ENCODE assay signal across 8 cellular contexts in genomic region chr19:18251587-18252369, GRCh38. TPM values are rescaled to one million over a fixed set of nuclear protein-coding genes. Genes with fewer than 3 reads are reported as not detected.
DNase-seq lines count a peak whose midpoint lies in the region; ATAC-seq, FAIRE-seq and TF ChIP-seq lines count a peak whose summit lies in the region.

No MANE protein-coding gene starts in this region.

- H3K27ac Mint-ChIP-seq in stimulated activated naive CD8-positive, alpha-beta T cell treated with anti-CD3 and anti-CD28 coated beads, Interleukin-15, amount 100 ng/mL, for 72 hours: no peak overlapping the region

- peaks cover 13% of the 10 kb centered on the region for H3K27me3 ChIP-seq in fibroblast of lung (ENCODE audit: control insufficient read depth, insufficient read depth, low read length)
- H3K27me3 ChIP-seq in neural cell (ENCODE audit: insufficient read depth, low read depth, low read length): peaks cover 15% of the 10 kb centered on the region

- POLR2A ChIA-PET in OCI-LY7 (lab: Charles Lee): no interaction called here

- H3K36me3 ChIP-seq in OCI-LY7 (ENCODE audit: insufficient read depth, low read length): no peaks in the 10 kb centered on the region
- no peaks in the 10 kb centered on the region for H3K36me3 ChIP-seq in fibroblast of lung (ENCODE audit: control insufficient read depth, insufficient read depth, low read length)
- H3K36me3 ChIP-seq in neural cell (ENCODE audit: insufficient read depth, low read length): no peaks in the 10 kb centered on the region

- intact Hi-C loops in OCI-LY7 (cut with micrococcal nuclease; ENCODE audit: unreplicated experiment): loop anchor here (1.0 to 2.0 kb wide), 2 partner anchors 23 to 43 kb away; no protein-coding TSS in a partner anchor

- H3K9me2 ChIP-seq in OCI-LY7 (ENCODE audit: insufficient read depth, low read length): no peaks in the 10 kb centered on the region
- no peaks in the 10 kb centered on the region for H3K9me2 ChIP-seq in neural cell (ENCODE audit: insufficient read depth, low read length)

- TF ChIP-seq EP300 in neural cell (conservative IDR thresholded peaks at IDR 0.05; ENCODE audit: poor library complexity, severe bottlenecking): no peak

- no peaks in the 10 kb centered on the region for H3F3A ChIP-seq in neural cell (ENCODE audit: insufficient read depth, low read length, poor library complexity, severe bottlenecking)

- H3K4me3 Mint-ChIP-seq in stimulated activated naive CD8-positive, alpha-beta T cell treated with anti-CD3 and anti-CD28 coated beads, Interleukin-15, amount 100 ng/mL, for 72 hours: no peak overlapping the region

- FAIRE-seq in HTR-8/SVneo (lab: Jason Lieb, UNC): peak; percentile 71

- H3K79me2 ChIP-seq in OCI-LY7 (ENCODE audit: insufficient read depth, low read depth, low read length) (no peaks in the 10 kb centered on the region), fibroblast of lung (ENCODE audit: control insufficient read depth, insufficient read depth, low read length) (no peaks in the 10 kb centered on the region), neural cell (replicated peaks; ENCODE audit: insufficient read depth, low read length) (no peaks in the 10 kb centered on the region)

- no peak overlapping the region for H3K9ac ChIP-seq in fibroblast of lung (ENCODE audit: insufficient read depth, low read length)
- peak overlapping the region; percentile 22 for H3K9ac ChIP-seq in neural cell (ENCODE audit: low read length)

- no peaks in the 10 kb centered on the region for H3K9me3 Mint-ChIP-seq in stimulated activated naive CD8-positive, alpha-beta T cell treated with anti-CD3 and anti-CD28 coated beads, Interleukin-15, amount 100 ng/mL, for 72 hours

- H3K4me3 ChIP-seq in OCI-LY7 (ENCODE audit: low read depth, low read length, poor library complexity, severe bottlenecking) (no peak overlapping the region), fibroblast of lung (replicated peaks in 1 of 4; ENCODE audit: control extremely low read depth in 1 of 4, insufficient read depth in 1 of 4, low read depth in 3 of 4, low read length in 4 of 4) (no peak overlapping the region), neural cell (ENCODE audit: low read length) (no peak overlapping the region)

- H3K4me2 ChIP-seq in OCI-LY7 (ENCODE audit: low read length) (no peak overlapping the region), fibroblast of lung (ENCODE audit: extremely low read depth, insufficient read depth, low read length) (no peak overlapping the region), neural cell (ENCODE audit: low read length) (no peak overlapping the region)

- H2AFZ ChIP-seq in OCI-LY7 (ENCODE audit: low read length): no peak overlapping the region
- no peak overlapping the region for H2AFZ ChIP-seq in fibroblast of lung (ENCODE audit: low read length)
- H2AFZ ChIP-seq in neural cell (ENCODE audit: low read depth, low read length): no peak overlapping the region

- peak; percentile 34 for DNase-seq in CMK (ENCODE audit: low read depth)
- DNase-seq in HTR-8/SVneo (ENCODE audit: insufficient read length, low spot score): peak; percentile 79
- peak; percentile 74 for DNase-seq in OCI-LY7 (ENCODE audit: low spot score)
- DNase-seq in activated T-cell treated with anti-CD3 and anti-CD28 coated beads for 48 hours (ENCODE audit: low read depth): peak; percentile 73
- peak; percentile 45 to 66 for DNase-seq in fibroblast of lung (ENCODE audit: low read depth in 2 of 2)
- DNase-seq in stimulated activated naive CD8-positive, alpha-beta T cell treated with anti-CD3 and anti-CD28 coated beads, Interleukin-15, amount 100 ng/mL, for 72 hours: peak; percentile 77 to 80

- peak; percentile 97 for TF ChIP-seq RAD21 in neural cell (conservative IDR thresholded peaks at IDR 0.05)

- BruUV-seq in OCI-LY7 (replicated peaks; lab: Mats Ljungman, UMichigan): no TSS peak

- peak; percentile 89 for ATAC-seq in stimulated activated naive CD8-positive, alpha-beta T cell treated with anti-CD3 and anti-CD28 coated beads, Interleukin-15, amount 100 ng/mL, for 72 hours
- ATAC-seq in HG03571 (IDR thresholded peaks at IDR 0.05; ENCODE audit: unreplicated experiment): no peak

- H3K4me1 Mint-ChIP-seq in stimulated activated naive CD8-positive, alpha-beta T cell treated with anti-CD3 and anti-CD28 coated beads, Interleukin-15, amount 100 ng/mL, for 72 hours: peaks cover 11% of the 10 kb centered on the region

- H3K27ac ChIP-seq in OCI-LY7 (ENCODE audit: low read depth, low read length, poor library complexity, severe bottlenecking): no peak overlapping the region
- H3K27ac ChIP-seq in fibroblast of lung (ENCODE audit: insufficient read depth, low read length): no peak overlapping the region
- H3K27ac ChIP-seq in neural cell (ENCODE audit: low read length): no peak overlapping the region

- CTCF ChIA-PET in OCI-LY7 (lab: Charles Lee; ENCODE audit: unreplicated experiment): interaction anchor here (0.9 to 1.6 kb wide), 2 partner anchors 43 to 59 kb away, joined by 4 to 6 read pairs; partner anchors contain the start of gene MPV17L2

- H3K27me3 Mint-ChIP-seq in stimulated activated naive CD8-positive, alpha-beta T cell treated with anti-CD3 and anti-CD28 coated beads, Interleukin-15, amount 100 ng/mL, for 72 hours: peaks cover 53% of the 10 kb centered on the region

- H3K4me1 ChIP-seq in OCI-LY7 (ENCODE audit: insufficient read depth, low read length, poor library complexity, severe bottlenecking) (peaks cover 24% of the 10 kb centered on the region), fibroblast of lung (ENCODE audit: control insufficient read depth, extremely low read depth, insufficient read depth, low read length) (no peaks in the 10 kb centered on the region)

- H3K9me3 ChIP-seq in OCI-LY7 (ENCODE audit: low read length) (no peaks in the 10 kb centered on the region), fibroblast of lung (ENCODE audit: control insufficient read depth, insufficient read depth, low read depth, low read length) (no peaks in the 10 kb centered on the region), neural cell (ENCODE audit: low read length) (no peaks in the 10 kb centered on the region)

- H4K20me1 ChIP-seq in OCI-LY7 (ENCODE audit: insufficient read depth, low read length): no peaks in the 10 kb centered on the region
- no peaks in the 10 kb centered on the region for H4K20me1 ChIP-seq in fibroblast of lung (ENCODE audit: control insufficient read depth, extremely low read depth, insufficient read depth, low read length)
- no peaks in the 10 kb centered on the region for H4K20me1 ChIP-seq in neural cell (ENCODE audit: insufficient read depth)

- TF ChIP-seq CTCF in OCI-LY7 (conservative IDR thresholded peaks at IDR 0.05; ENCODE audit: low read length) (peak; percentile 99), fibroblast of lung (conservative IDR thresholded peaks at IDR 0.05 in 1 of 2, IDR thresholded peaks at IDR 0.05 in 1 of 2; ENCODE audit: low read depth in 1 of 2, low read length in 2 of 2) (peak; percentile 84 to 91), neural cell (IDR thresholded peaks at IDR 0.05; ENCODE audit: poor library complexity, severe bottlenecking) (peak; percentile 97)

TF ChIP-seq in neural cell, 6 proteins besides CTCF, POLR2A, EP300 and RAD21:
- TF ChIP-seq SMC3 (conservative IDR thresholded peaks at IDR 0.05; ENCODE audit: poor library complexity): peak; percentile 96
- no peak for TF ChIP-seq TAF1 (IDR thresholded peaks at IDR 0.05; ENCODE audit: low read depth)
- TF ChIP-seq MXI1 (conservative IDR thresholded peaks at IDR 0.05; ENCODE audit: poor library complexity, severe bottlenecking): no peak
- TF ChIP-seq POLR2AphosphoS5 (IDR thresholded peaks at IDR 0.05): no peak

RNA-seq across cellular contexts. Expression of gene IQCN, which starts 22.5 kb away (rescaled TPM):
- 0.38 and 3.7 TPM in 2 replicates for total RNA-seq in OCI-LY7 (2014; rRNA removed; shearing (Covaris generic))
- total RNA-seq in OCI-LY7 (2022): 1.1 and 2.6 TPM in 2 replicates
- total RNA-seq in fibroblast of lung: 0.51 and 0.83 TPM in 2 replicates
- polyA plus RNA-seq in fibroblast of lung: 0.27 and 0.79 TPM in 2 replicates
- 0.23 and 1.1 TPM in 2 replicates for polyA plus RNA-seq in fibroblast of lung (2012)
- 3.5 and 7.5 TPM in 2 replicates for polyA minus RNA-seq in fibroblast of lung (ENCODE audit: low replicate concordance)
- polyA plus RNA-seq in neural cell: 2.5 and 3.7 TPM in 2 replicates
- 2.7 and 4.3 TPM in 2 replicates for polyA minus RNA-seq in neural cell

RNA-seq across cellular contexts. Expression of gene PDE4C, which starts 25.5 kb away (rescaled TPM):
- not detected in 2 replicates for total RNA-seq in OCI-LY7 (2014; rRNA removed; shearing (Covaris generic))
- total RNA-seq in OCI-LY7 (2022) (0.77 and 1.4 TPM in 2 replicates), fibroblast of lung (1.3 and 2.0 TPM in 2 replicates)
- polyA plus RNA-seq in fibroblast of lung (0.09 and 0.35 TPM in 2 replicates), neural cell (1.6 and 2.6 TPM in 2 replicates)
- polyA plus RNA-seq in fibroblast of lung (2012): 0.52 and 1.6 TPM in 2 replicates
- polyA minus RNA-seq in fibroblast of lung (ENCODE audit: low replicate concordance) (not detected in 2 replicates), neural cell (0.24 and 0.93 TPM in 2 replicates)

RNA-seq across cellular contexts. Expression of gene JUND, which starts 29.6 kb away (rescaled TPM):
- 138 and 144 TPM in 2 replicates for total RNA-seq in OCI-LY7 (2014; rRNA removed; shearing (Covaris generic))
- total RNA-seq in OCI-LY7 (2022) (79.0 and 92.6 TPM in 2 replicates), fibroblast of lung (149 and 166 TPM in 2 replicates)
- polyA plus RNA-seq in fibroblast of lung (47.6 and 65.8 TPM in 2 replicates), neural cell (94.9 and 134 TPM in 2 replicates)
- 92.1 and 103 TPM in 2 replicates for polyA plus RNA-seq in fibroblast of lung (2012)
- polyA minus RNA-seq in fibroblast of lung (ENCODE audit: low replicate concordance) (15.3 and 34.4 TPM in 2 replicates), neural cell (150 and 167 TPM in 2 replicates)

RNA-seq across cellular contexts. Expression of gene RAB3A, which starts 47.9 kb away (rescaled TPM):
- total RNA-seq in OCI-LY7 (2014; rRNA removed; shearing (Covaris generic)): 2.9 and 4.9 TPM in 2 replicates
- total RNA-seq in OCI-LY7 (2022) (6.9 and 8.6 TPM in 2 replicates), fibroblast of lung (0.77 and 2.0 TPM in 2 replicates)
- polyA plus RNA-seq in fibroblast of lung (3.6 and 10.1 TPM in 2 replicates), neural cell (32.3 and 49.4 TPM in 2 replicates)
- polyA plus RNA-seq in fibroblast of lung (2012): 4.7 and 10.5 TPM in 2 replicates
- polyA minus RNA-seq in fibroblast of lung (ENCODE audit: low replicate concordance) (17.8 and 47.5 TPM in 2 replicates), neural cell (48.0 and 61.0 TPM in 2 replicates)

RNA-seq across cellular contexts. Expression of gene MPV17L2, which starts 58.8 kb away (rescaled TPM):
- total RNA-seq in OCI-LY7 (2014; rRNA removed; shearing (Covaris generic)): 21.9 and 23.7 TPM in 2 replicates
- 18.1 and 22.6 TPM in 2 replicates for total RNA-seq in OCI-LY7 (2022)
- 4.1 and 4.6 TPM in 2 replicates for total RNA-seq in fibroblast of lung
- 9.4 and 16.7 TPM in 2 replicates for polyA plus RNA-seq in fibroblast of lung
- polyA plus RNA-seq in fibroblast of lung (2012): 10.2 and 18.3 TPM in 2 replicates
- polyA minus RNA-seq in fibroblast of lung (ENCODE audit: low replicate concordance): 25.6 and 48.3 TPM in 2 replicates
- polyA plus RNA-seq in neural cell: 17.7 and 23.8 TPM in 2 replicates
- polyA minus RNA-seq in neural cell: 8.1 and 10.0 TPM in 2 replicates
